Comparison of ENCODE assay signal across 30 cellular contexts in the genomic region with DNA sequence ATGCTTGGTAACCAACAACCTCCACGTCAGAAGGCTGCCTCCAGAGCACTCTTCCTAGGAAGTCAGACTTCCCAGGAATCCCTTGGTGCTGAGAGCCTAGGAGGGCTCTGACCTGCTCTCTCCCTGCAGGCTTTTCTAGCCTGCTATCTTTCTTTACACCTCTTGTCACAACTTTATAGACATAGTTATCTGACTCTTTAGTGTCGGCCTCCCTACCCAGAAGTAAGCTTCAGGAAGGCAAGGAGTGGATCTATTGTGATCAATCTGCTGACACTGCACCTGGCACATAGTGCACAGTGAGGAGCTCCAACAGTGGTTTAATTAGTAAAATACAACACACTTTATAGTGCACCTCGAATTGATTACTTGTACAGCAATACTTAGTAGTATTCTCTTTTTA. TPM values are rescaled to one million over a fixed set of nuclear protein-coding genes. Genes with fewer than 3 reads are reported as not detected.
DNase-seq lines count a peak whose midpoint lies in the region; ATAC-seq, FAIRE-seq and TF ChIP-seq lines count a peak whose summit lies in the region.
"Had no signal": no experiment of that assay in that cellular context is flagged by ENCODE, and none has a peak within 500 bp of the region (broad histone marks: within the 10 kb centered on the region; RNA-seq: fewer than 3 reads in every experiment).

No MANE protein-coding gene starts in this region.

- POLR2A ChIA-PET in HepG2 (lab: Yijun Ruan, JAX): no interaction called here

- H3K9me3 Mint-ChIP-seq in osteocyte (ENCODE audit: unreplicated experiment): peaks cover 3% of the 10 kb centered on the region
- H3K9me3 Mint-ChIP-seq: activated T-helper 1 cell treated with anti-CD3 and anti-CD28 coated beads, Interleukin-12 subunit alpha, Interleukin-12 subunit beta, Interleukin-2, Interleukin-4 antibody, amounts not matched to agents 30 ng/mL and 10 ng/mL and 1 ng/mL, durations not matched to agents 14 hours and 24 hours and 36 hours had no signal

- intact Hi-C loops in HepG2 (cut with micrococcal nuclease; ENCODE audit: unreplicated experiment) (loop anchor here (5.0 kb wide), 1 partner anchor 158 kb away; no protein-coding TSS in a partner anchor), right lobe of liver (cut with DNase I) (no loop called here), esophagus squamous epithelium (cut with DNase I) (no loop called here)

- H3K27ac Mint-ChIP-seq in osteocyte (ENCODE audit: unreplicated experiment): no peak overlapping the region
- H3K27ac Mint-ChIP-seq: activated T-helper 1 cell treated with anti-CD3 and anti-CD28 coated beads, Interleukin-12 subunit alpha, Interleukin-12 subunit beta, Interleukin-2, Interleukin-4 antibody, amounts not matched to agents 30 ng/mL and 10 ng/mL and 1 ng/mL, durations not matched to agents 14 hours and 24 hours and 36 hours; memory B cell; naive thymus-derived CD4-positive, alpha-beta T cell; T-cell had no signal

- H3K4me2 ChIP-seq in HepG2 (ENCODE audit: low read depth, low read length): peak overlapping the region; percentile 50

- H3K27me3 Mint-ChIP-seq in osteocyte (ENCODE audit: unreplicated experiment): no peaks in the 10 kb centered on the region

- DNase-seq in HepG2 (ENCODE audit: low spot score) (peak; percentile 9), right lobe of liver (no peak), esophagus squamous epithelium (lab: John Stamatoyannopoulos, UW) (no peak), osteocyte (ENCODE audit: extremely low spot score, unreplicated experiment) (no peak), NCI-H1930 (lab: John Stamatoyannopoulos, UW) (no peak)
- no peak for DNase-seq in activated T-cell treated with anti-CD3 and anti-CD28 coated beads, Interleukin-2, amount 50 U/mL, for 48 hours
- DNase-seq: ACHN; activated CD4-positive, alpha-beta T cell treated with anti-CD3 and anti-CD28 coated beads for 48 hours; activated naive CD4-positive, alpha-beta T cell treated with anti-CD3 and anti-CD28 coated beads, Interleukin-2, amount 50 U/mL, for 16 hours; Calu3; central memory CD4-positive, alpha-beta T cell; dorsolateral prefrontal cortex; EL; naive thymus-derived CD4-positive, alpha-beta T cell; NCI-H2081 treated with DMSO at 0.1 percent for 48 hours; PC-9; spleen; stimulated activated CD4-positive, alpha-beta T cell treated with anti-CD3 and anti-CD28 coated beads, Interleukin-4, amount 100 ng/mL, for 1 hour; stimulated activated naive CD4-positive, alpha-beta T cell treated with Interleukin-2 at 50 U/mL for 16 hours; T-cell had no signal

- BruUV-seq in HepG2 (replicated peaks; lab: Mats Ljungman, UMichigan): no TSS peak

- TF ChIP-seq EP300 in HepG2 (IDR thresholded peaks at IDR 0.05; ENCODE audit: low read depth in 2 of 2, low read length in 2 of 2) (no peak), HepG2 (CRISPR knock-in tag; IDR thresholded peaks at IDR 0.05; ENCODE audit: borderline replicate concordance) (no peak)

- H3K36me3 Mint-ChIP-seq in osteocyte (ENCODE audit: unreplicated experiment): peaks cover 2% of the 10 kb centered on the region
- H3K36me3 Mint-ChIP-seq: T-cell had no signal

- H3K4me3 ChIP-seq in HepG2 (replicated peaks in 1 of 3; ENCODE audit: insufficient read depth in 1 of 3, low read depth in 2 of 3, low read length in 3 of 3) (no peak overlapping the region; a peak in 1 of 6 replicates), right lobe of liver (no peak overlapping the region), esophagus squamous epithelium (no peak overlapping the region)
- H3K4me3 ChIP-seq: BLaER1 treated with 17β-estradiol and CSF1 and Interleukin-3, amounts not matched to agents 10 nM and 100 nM; PC-9; prostate gland had no signal

- CTCF ChIA-PET in HepG2 (lab: Yijun Ruan, JAX; ENCODE audit: low intra/inter-chr PET ratio, low total read pairs): no interaction called here

- no peak overlapping the region for H2AFZ ChIP-seq in HepG2 (ENCODE audit: low read length)
- H2AFZ ChIP-seq: PC-9 had no signal

- TF ChIP-seq CTCF in HepG2 (CRISPR knock-in tag; IDR thresholded peaks at IDR 0.05) (no peak), right lobe of liver (IDR thresholded peaks at IDR 0.05) (no peak), esophagus squamous epithelium (IDR thresholded peaks at IDR 0.05) (no peak), osteocyte (IDR thresholded peaks at IDR 0.05) (no peak)

- in situ Hi-C loops in HepG2 (cut with HindIII; ENCODE audit: extremely low pct_ligation_motif_present, low pct_unique_long_range_greater_than_20kb): no loop called here

- FAIRE-seq in HepG2 (lab: Jason Lieb, UNC): no peak
- FAIRE-seq: H54, keratinocyte had no signal

- ATAC-seq in HepG2 (no peak; the same call in 2 of the 3 replicates), right lobe of liver (no peak), HG03442 (IDR thresholded peaks at IDR 0.05; ENCODE audit: unreplicated experiment) (no peak), HG02884 (IDR thresholded peaks at IDR 0.05; ENCODE audit: unreplicated experiment) (no peak)
- ATAC-seq: naive thymus-derived CD4-positive, alpha-beta T cell; T-cell had no signal

- H3K36me3 ChIP-seq in HepG2 (replicated peaks in 1 of 2; ENCODE audit: control insufficient read depth in 1 of 2, insufficient read depth in 2 of 2, low read length in 2 of 2): no peaks in the 10 kb centered on the region
- no peaks in the 10 kb centered on the region for H3K36me3 ChIP-seq in right lobe of liver
- no peaks in the 10 kb centered on the region for H3K36me3 ChIP-seq in esophagus squamous epithelium
- H3K36me3 ChIP-seq: BLaER1 treated with 17β-estradiol and CSF1 and Interleukin-3, amounts not matched to agents 10 nM and 100 nM; prostate gland; spleen had no signal

- WGBS in HepG2 (ENCODE audit: low lambda C conversion rate): 2% methylated on average over 3 of the region's 3 CpGs
- WGBS in right lobe of liver (ENCODE audit: insufficient coverage, low coverage, low lambda C conversion rate, missing lambda C conversion rate): 64% methylated on average over 2 of the region's 3 CpGs
- 55 to 76% methylated on average over 3 of the region's 3 CpGs for WGBS in esophagus squamous epithelium, 2 donors

- H3K4me1 ChIP-seq in HepG2 (ENCODE audit: insufficient read depth, low read length): peaks cover 34% of the 10 kb centered on the region
- H3K4me1 ChIP-seq in right lobe of liver: peaks cover 0 to 6% (median 0%) of the 10 kb centered on the region in 4 donors
- peaks cover 9 to 56% (median 17%) of the 10 kb centered on the region in 3 donors for H3K4me1 ChIP-seq in esophagus squamous epithelium
- H3K4me1 ChIP-seq: prostate gland had no signal

- no peaks in the 10 kb centered on the region for H4K20me1 ChIP-seq in HepG2 (ENCODE audit: insufficient read depth, low read length)
- H4K20me1 ChIP-seq: BLaER1 treated with 17β-estradiol and CSF1 and Interleukin-3, amounts not matched to agents 10 nM and 100 nM had no signal

- H3K27me3 ChIP-seq in HepG2 (ENCODE audit: control insufficient read depth in 1 of 2, insufficient read depth in 2 of 2, low read length in 2 of 2): peaks cover 5 to 25% of the 10 kb centered on the region in 2 experiments; a peak in 4 of 5 replicates
- H3K27me3 ChIP-seq in right lobe of liver: no peaks in the 10 kb centered on the region
- no peaks in the 10 kb centered on the region for H3K27me3 ChIP-seq in esophagus squamous epithelium
- H3K27me3 ChIP-seq: dorsolateral prefrontal cortex had no signal

- no peaks in the 10 kb centered on the region for H3K79me2 ChIP-seq in HepG2 (ENCODE audit: insufficient read depth, low read length)

- H3K27ac ChIP-seq in HepG2 (ENCODE audit: extremely low read length, insufficient read depth, low read length) (no peak overlapping the region), right lobe of liver (no peak overlapping the region), esophagus squamous epithelium (peak overlapping the region in 3 of 4 donors; percentile 78 to 90 (median 88))
- H3K27ac ChIP-seq: BLaER1 treated with 17β-estradiol and CSF1 and Interleukin-3, amounts not matched to agents 10 nM and 100 nM; dorsolateral prefrontal cortex; epithelial cell of prostate; PC-9; prostate gland had no signal

- H3K9ac ChIP-seq in HepG2 (ENCODE audit: insufficient read depth, low read depth, low read length): no peak overlapping the region

- no peak for TF ChIP-seq RAD21 in HepG2 (CRISPR knock-in tag; IDR thresholded peaks at IDR 0.05)

- H3K4me1 Mint-ChIP-seq in osteocyte (ENCODE audit: unreplicated experiment): peaks cover 11% of the 10 kb centered on the region

- no peak for TF ChIP-seq POLR2A in HepG2 (IDR thresholded peaks at IDR 0.05; ENCODE audit: insufficient read depth in 1 of 2, low read depth in 2 of 2, low read length in 2 of 2)
- no peak for TF ChIP-seq POLR2A in right lobe of liver (IDR thresholded peaks at IDR 0.05)
- no peak for TF ChIP-seq POLR2A in esophagus squamous epithelium (IDR thresholded peaks at IDR 0.05)

- H3K9me3 ChIP-seq in HepG2 (ENCODE audit: low read length) (peaks cover 2% of the 10 kb centered on the region), right lobe of liver (no peaks in the 10 kb centered on the region), esophagus squamous epithelium (peaks cover 0 to 3% (median 0%) of the 10 kb centered on the region in 3 donors)
- H3K9me3 ChIP-seq: prostate gland had no signal

- H3K4me3 Mint-ChIP-seq in osteocyte (ENCODE audit: unreplicated experiment): peak overlapping the region; percentile 28
- H3K4me3 Mint-ChIP-seq: activated T-helper 1 cell treated with anti-CD3 and anti-CD28 coated beads, Interleukin-12 subunit alpha, Interleukin-12 subunit beta, Interleukin-2, Interleukin-4 antibody, amounts not matched to agents 30 ng/mL and 10 ng/mL and 1 ng/mL, durations not matched to agents 14 hours and 24 hours and 36 hours; memory B cell had no signal

RNA-seq across cellular contexts. Expression of gene AFAP1L1, which starts 2.3 kb away (rescaled TPM):
- 0.38 and 0.66 TPM in 2 replicates for total RNA-seq in HepG2 (2016; rRNA removed; fragmentation: Illumina TruSeq; extraction: Trizol)
- not detected in 2 replicates for total RNA-seq in HepG2 (2016; cell fraction: cytosol; rRNA removed; fragmentation: Illumina TruSeq; extraction: Trizol; ENCODE audit: low read depth)
- total RNA-seq in HepG2 (2016; cell fraction: insoluble cytoplasmic fraction; rRNA removed; fragmentation: Illumina TruSeq; extraction: Trizol): 0.41 and 0.86 TPM in 2 replicates
- 0.22 and 0.34 TPM in 2 replicates for total RNA-seq in HepG2 (2016; cell fraction: membrane; rRNA removed; fragmentation: Illumina TruSeq; extraction: Trizol)
- 0.25 and 0.40 TPM in 2 replicates for total RNA-seq in HepG2 (2016; cell fraction: nucleus; rRNA removed; fragmentation: Illumina TruSeq; extraction: Trizol)
- polyA plus RNA-seq in HepG2 (2011; rRNA removed): 0.67 and 1.0 TPM in 2 replicates
- 0.63 and 0.81 TPM in 2 replicates for polyA plus RNA-seq in HepG2 (2011; cell fraction: cytosol; rRNA removed)
- 0.59 and 0.85 TPM in 2 replicates for polyA plus RNA-seq in HepG2 (2011; cell fraction: nucleus; rRNA removed)
- polyA plus RNA-seq in HepG2 (2012): 1.0 and 1.6 TPM in 2 replicates
- 0.14 and 0.25 TPM in 2 replicates for polyA plus RNA-seq in HepG2 (2016; cell fraction: cytosol; fragmentation: Illumina TruSeq; extraction: Trizol; ENCODE audit: low read depth)
- polyA plus RNA-seq in HepG2 (2016; cell fraction: insoluble cytoplasmic fraction; fragmentation: Illumina TruSeq; extraction: Trizol; ENCODE audit: low read depth): 0.37 and 0.84 TPM in 2 replicates
- polyA plus RNA-seq in HepG2 (2016; cell fraction: membrane; fragmentation: Illumina TruSeq; extraction: Trizol; ENCODE audit: low read depth): 0.24 and 0.26 TPM in 2 replicates
- polyA plus RNA-seq in HepG2 (2016; cell fraction: nucleus; fragmentation: Illumina TruSeq; extraction: Trizol; ENCODE audit: insufficient read depth, low read depth): 0.23 and 0.61 TPM in 2 replicates
- polyA minus RNA-seq in HepG2 (2011; rRNA and poly(A)+ RNA removed; ENCODE audit: low replicate concordance): 1.3 and 2.6 TPM in 2 replicates
- 0.18 and 0.49 TPM in 2 replicates for polyA minus RNA-seq in HepG2 (2011; cell fraction: cytosol; rRNA and poly(A)+ RNA removed)
- polyA minus RNA-seq in HepG2 (2011; cell fraction: nucleus; rRNA and poly(A)+ RNA removed): 0.50 and 0.90 TPM in 2 replicates
- total RNA-seq in right lobe of liver: 1 to 10 TPM; 3.1 to 6.6 (median 5.2) TPM
- 10 to 100 TPM in 2 of 4 donors, 1 to 10 TPM in 2; 2.8 to 14.5 (median 8.7) TPM for total RNA-seq in esophagus squamous epithelium
- total RNA-seq in osteocyte: 2.2 and 2.3 TPM in 2 replicates
- total RNA-seq: activated T-helper 1 cell treated with anti-CD3 and anti-CD28 coated beads, Interleukin-12 subunit alpha, Interleukin-12 subunit beta, Interleukin-2, Interleukin-4 antibody, amounts not matched to agents 30 ng/mL and 10 ng/mL and 1 ng/mL, durations not matched to agents 14 hours and 24 hours and 36 hours had no signal
- polyA plus RNA-seq: IgD-negative memory B cell had no signal

Comparison
In these comparisons a context has a peak if more than half of its experiments do, and no peak if none do; other contexts are left out.
1. H3K27ac ChIP-seq: peak in esophagus squamous epithelium (3 of 4); none in HepG2 (single experiment) and right lobe of liver (0 of 3).